ENCODE assay signal across 8 cellular contexts in the genomic region with DNA sequence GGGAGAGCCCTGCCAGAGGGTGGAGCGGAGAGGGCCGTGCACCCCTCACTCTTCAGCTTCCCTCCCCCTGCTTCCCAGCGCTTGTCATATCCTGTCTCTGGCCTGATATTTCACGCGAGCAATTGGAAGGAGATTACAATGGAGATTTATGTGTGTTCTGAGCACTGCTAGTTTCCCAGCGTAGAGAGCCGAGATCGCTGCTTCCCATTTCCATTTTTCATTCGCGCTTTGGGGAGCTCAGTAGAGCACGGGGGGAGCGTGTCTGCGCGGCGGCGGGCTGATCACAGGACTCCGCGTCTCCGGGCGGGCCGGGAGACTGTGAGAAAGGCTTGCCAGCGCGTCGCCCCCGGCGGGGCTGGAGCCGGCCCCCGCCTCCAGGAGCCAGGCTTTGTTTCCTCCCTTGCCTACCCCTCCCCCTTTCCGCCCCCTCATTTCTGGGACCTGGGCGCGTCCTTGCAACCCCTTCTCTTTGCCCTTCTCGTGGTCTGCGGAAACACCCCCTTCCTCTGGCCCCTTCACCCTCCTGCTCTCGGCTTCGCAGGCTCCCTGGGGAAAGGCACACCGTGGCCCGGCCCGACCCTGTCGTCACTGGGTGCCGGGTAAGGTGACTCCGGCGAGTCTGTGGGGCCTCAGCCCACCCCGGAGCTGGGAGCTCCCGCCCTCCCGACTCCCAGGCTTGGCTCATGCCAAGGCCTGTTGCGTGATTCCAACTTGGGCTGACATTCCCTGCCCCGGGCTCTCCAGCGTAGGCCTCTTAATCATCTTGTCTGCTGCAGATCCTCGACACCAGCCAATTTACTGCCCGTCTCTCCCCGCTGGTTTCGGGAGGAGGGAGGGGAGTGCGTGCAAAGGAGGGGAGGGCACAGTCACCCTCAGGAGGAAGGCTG. TPM values are rescaled to one million over a fixed set of nuclear protein-coding genes. Genes with fewer than 3 reads are reported as not detected.
DNase-seq lines count a peak whose midpoint lies in the region; ATAC-seq, FAIRE-seq and TF ChIP-seq lines count a peak whose summit lies in the region.

No MANE protein-coding gene starts in this region.

- no peak for ATAC-seq in effector memory CD8-positive, alpha-beta T cell (replicated peaks)
- ATAC-seq in GM18517 (IDR thresholded peaks at IDR 0.05; ENCODE audit: unreplicated experiment) (no peak), GM19023 (IDR thresholded peaks at IDR 0.05; ENCODE audit: unreplicated experiment) (no peak)

- no peaks in the 10 kb centered on the region for H3K9me3 Mint-ChIP-seq in effector memory CD8-positive, alpha-beta T cell
- no peaks in the 10 kb centered on the region for H3K9me3 Mint-ChIP-seq in neural crest cell

- DNase-seq in AG10803 (ENCODE audit: low read depth) (peak; percentile 87), RCC 7860 (ENCODE audit: low spot score) (peak; percentile 87), neural crest cell (ENCODE audit: low read depth, low spot score) (peak; percentile 35), posterior vena cava (ENCODE audit: low spot score) (no peak)
- no peak for DNase-seq in effector memory CD8-positive, alpha-beta T cell

- H3K4me3 ChIP-seq in AG10803 (ENCODE audit: low read length) (peak overlapping the region; percentile 76), GM12875 (ENCODE audit: low read depth, low read length) (peak overlapping the region; percentile 2)

- H3K27ac Mint-ChIP-seq in effector memory CD8-positive, alpha-beta T cell = no peak overlapping the region
- peak overlapping the region; percentile 94 for H3K27ac Mint-ChIP-seq in neural crest cell (ENCODE audit: unreplicated experiment)

- no peak for TF ChIP-seq CTCF in AG10803 (conservative IDR thresholded peaks at IDR 0.05; ENCODE audit: low read length)
- TF ChIP-seq CTCF in GM12875 (IDR thresholded peaks at IDR 0.05; ENCODE audit: borderline replicate concordance, insufficient read depth, low read depth, low read length) = no peak
- TF ChIP-seq CTCF in neural crest cell (conservative IDR thresholded peaks at IDR 0.05) = no peak

- H3K4me3 Mint-ChIP-seq in effector memory CD8-positive, alpha-beta T cell = peak overlapping the region; percentile 83 to 85
- H3K4me3 Mint-ChIP-seq in neural crest cell = peak overlapping the region; percentile 76

- H3K4me1 Mint-ChIP-seq in effector memory CD8-positive, alpha-beta T cell (ENCODE audit: low read depth in 2 of 2) = peaks cover 40 to 41% of the 10 kb centered on the region in 2 donors
- peaks cover 46% of the 10 kb centered on the region for H3K4me1 Mint-ChIP-seq in neural crest cell

- H3K36me3 Mint-ChIP-seq in effector memory CD8-positive, alpha-beta T cell (ENCODE audit: insufficient read depth) = peaks cover 58% of the 10 kb centered on the region
- peaks cover 4% of the 10 kb centered on the region for H3K36me3 Mint-ChIP-seq in neural crest cell (ENCODE audit: low read depth)

- H3K27me3 Mint-ChIP-seq in effector memory CD8-positive, alpha-beta T cell = peaks cover 72 to 85% of the 10 kb centered on the region in 2 donors
- H3K27me3 Mint-ChIP-seq in neural crest cell (ENCODE audit: low read depth) = peaks cover 95% of the 10 kb centered on the region

- FAIRE-seq in RCC 7860 (lab: Jason Lieb, UNC) = peak; percentile 81

- intact Hi-C loops in posterior vena cava (cut with DNase I) = no loop called here

RNA-seq across cellular contexts. Expression of a gene that starts 5.8 kb away (rescaled TPM):
- 21.1 and 22.6 TPM in 2 replicates for total RNA-seq in neural crest cell
- total RNA-seq in posterior vena cava = not detected

RNA-seq across cellular contexts. Expression of a gene that starts 11.6 kb away (rescaled TPM):
- total RNA-seq in neural crest cell (48.9 and 51.5 TPM in 2 replicates), posterior vena cava (not detected)

Comparison
In these comparisons a context has a peak if more than half of its experiments do, and no peak if none do; other contexts are left out.
1. DNase-seq: peak in AG10803 (single experiment), RCC 7860 (single experiment) and neural crest cell (single experiment); none in effector memory CD8-positive, alpha-beta T cell (0 of 3) and posterior vena cava (single experiment).
2. RNA of a gene that starts 5.8 kb away (total RNA-seq): 21.1 to 22.6 TPM in neural crest cell; not detected in posterior vena cava; every median in the first group is over 10 times any median in the second.
3. RNA of a gene that starts 11.6 kb away (total RNA-seq): 48.9 to 51.5 TPM in neural crest cell; not detected in posterior vena cava; every median in the first group is over 10 times any median in the second.